Comparison of ENCODE assay signal across 17 cellular contexts in genomic region chr19:2460245-2460644, GRCh38.
"Had no signal": no experiment of that assay in that cellular context is flagged by ENCODE, and none has a peak within 500 bp of the region (broad histone marks: within the 10 kb centered on the region; RNA-seq: fewer than 3 reads in every experiment).

No MANE protein-coding gene starts in this region.

- H3K9me3 Mint-ChIP-seq: activated CD4-positive, alpha-beta T cell treated with anti-CD3 and anti-CD28 coated beads, Interleukin-2, amount 10 ng/mL, durations not matched to agents 24 days and 14 days; activated naive CD8-positive, alpha-beta T cell treated with anti-CD3 and anti-CD28 coated beads for 36 hours; stimulated activated naive CD8-positive, alpha-beta T cell treated with anti-CD3 and anti-CD28 coated beads, Interleukin-15, amount 100 ng/mL, for 72 hours had no signal

- H3K27ac ChIP-seq: brain microvascular endothelial cell, esophagus squamous epithelium, pancreas, sigmoid colon, spleen, testis, upper lobe of right lung had no signal

- H3K27me3 Mint-ChIP-seq: activated CD4-positive, alpha-beta T cell treated with anti-CD3 and anti-CD28 coated beads, Interleukin-2, amount 10 ng/mL, durations not matched to agents 24 days and 14 days; stimulated activated naive CD8-positive, alpha-beta T cell treated with anti-CD3 and anti-CD28 coated beads, Interleukin-15, amount 100 ng/mL, for 72 hours had no signal

- H3K4me3 ChIP-seq: esophagus squamous epithelium, pancreas, sigmoid colon, testis, upper lobe of right lung had no signal

- H3K36me3 ChIP-seq: brain microvascular endothelial cell, esophagus squamous epithelium, pancreas, sigmoid colon, spleen, upper lobe of right lung had no signal

- H3K9me3 ChIP-seq: esophagus squamous epithelium, pancreas, sigmoid colon, spleen, testis, upper lobe of right lung had no signal

- H3K27me3 ChIP-seq: brain microvascular endothelial cell, esophagus squamous epithelium, pancreas, sigmoid colon, testis, upper lobe of right lung had no signal

- H3K27ac Mint-ChIP-seq: activated naive CD8-positive, alpha-beta T cell treated with anti-CD3 and anti-CD28 coated beads for 36 hours; stimulated activated naive CD8-positive, alpha-beta T cell treated with anti-CD3 and anti-CD28 coated beads, Interleukin-15, amount 100 ng/mL, for 72 hours had no signal

- ATAC-seq: pancreas; stimulated activated naive CD8-positive, alpha-beta T cell treated with anti-CD3 and anti-CD28 coated beads, Interleukin-15, amount 100 ng/mL, for 72 hours; upper lobe of right lung had no signal

- DNase-seq: activated CD4-positive, alpha-beta T cell treated with anti-CD3 and anti-CD28 coated beads, Interleukin-2, amount 10 ng/mL, durations not matched to agents 24 days and 14 days; activated effector memory CD4-positive, alpha-beta T cell treated with anti-CD3 and anti-CD28 coated beads, Interleukin-2, amount 50 U/mL, for 16 hours; activated naive CD8-positive, alpha-beta T cell treated with anti-CD3 and anti-CD28 coated beads for 36 hours; activated T-cell treated with anti-CD3 and anti-CD28 coated beads for 4 hours; amygdala; brain microvascular endothelial cell; cortex of kidney; effector CD4-positive, alpha-beta T cell; esophagus squamous epithelium; foreskin fibroblast; pancreas; sigmoid colon; spleen; stimulated activated CD4-positive, alpha-beta T cell treated with anti-CD3 and anti-CD28 coated beads, Interleukin-1b, Interleukin-23, amount 100 ng/mL, for 48 hours; stimulated activated naive CD8-positive, alpha-beta T cell treated with anti-CD3 and anti-CD28 coated beads, Interleukin-15, amount 100 ng/mL, for 72 hours; testis; upper lobe of right lung had no signal
